ENCODE assay signal across 8 cellular contexts in genomic region chr7:134458806-134459698, GRCh38. TPM values are rescaled to one million over a fixed set of nuclear protein-coding genes. Genes with fewer than 3 reads are reported as not detected.
DNase-seq lines count a peak whose midpoint lies in the region; TF ChIP-seq lines count a peak whose summit lies in the region.

Gene AKR1B1, minus strand, starts transcription at chr7:134459100. Its CDS starts 38 bp downstream, at chr7:134459062.

- H3K4me2 ChIP-seq in GM23248 (ENCODE audit: unreplicated experiment) (peak within 1 kb of the TSS; percentile 93), Loucy (ENCODE audit: low read depth, low read length, poor library complexity, severe bottlenecking) (peak within 1 kb of the TSS; percentile 86)

- H3K9ac ChIP-seq in GM23248, result peak within 1 kb of the TSS; percentile 84
- peak within 1 kb of the TSS; percentile 73 for H3K9ac ChIP-seq in Loucy (ENCODE audit: low read depth, low read length, poor library complexity, severe bottlenecking)

- peak in 1 of 2 donors; percentile 51 for TF ChIP-seq POLR2A in suprapubic skin (IDR thresholded peaks at IDR 0.05)

- H3K4me3 Mint-ChIP-seq in activated naive CD4-positive, alpha-beta T cell treated with anti-CD3 and anti-CD28 coated beads, Interleukin-2, amount 10 ng/mL, durations not matched to agents 7 days and 5 days, result peak within 1 kb of the TSS; percentile 72

- H3K9me2 ChIP-seq in GM23248 (ENCODE audit: insufficient read depth) (no peaks in the 10 kb centered on the region), Loucy (replicated peaks; ENCODE audit: low read depth, low read length) (no peaks in the 10 kb centered on the region)

- TF ChIP-seq EP300 in suprapubic skin (IDR thresholded peaks at IDR 0.05), result no peak

- peak within 1 kb of the TSS; percentile 78 for H3K27ac Mint-ChIP-seq in activated naive CD4-positive, alpha-beta T cell treated with anti-CD3 and anti-CD28 coated beads, Interleukin-2, amount 10 ng/mL, durations not matched to agents 7 days and 5 days

- H4K20me1 ChIP-seq in GM23248 (ENCODE audit: insufficient read depth), result no peaks in the 10 kb centered on the region
- peaks cover 15% of the 10 kb centered on the region for H4K20me1 ChIP-seq in Loucy (ENCODE audit: insufficient read depth, low read length, poor library complexity, severe bottlenecking)

- peaks cover 4% of the 10 kb centered on the region for H3K9me3 Mint-ChIP-seq in activated naive CD4-positive, alpha-beta T cell treated with anti-CD3 and anti-CD28 coated beads, Interleukin-2, amount 10 ng/mL, durations not matched to agents 7 days and 5 days

- H3F3A ChIP-seq in GM23248 (ENCODE audit: insufficient read depth) (peaks cover 20% of the 10 kb centered on the region), Loucy (ENCODE audit: low read depth) (no peaks in the 10 kb centered on the region)

- peak within 1 kb of the TSS; percentile 63 for H3K27ac ChIP-seq in GM23248
- peak within 1 kb of the TSS; percentile 64 for H3K27ac ChIP-seq in suprapubic skin

- H3K27me3 ChIP-seq in GM23248 (replicated peaks; ENCODE audit: insufficient read depth) (no peaks in the 10 kb centered on the region), Loucy (ENCODE audit: insufficient read depth, low read length, poor library complexity, severe bottlenecking) (no peaks in the 10 kb centered on the region), suprapubic skin (no peaks in the 10 kb centered on the region)

- peaks cover 3% of the 10 kb centered on the region for H3K27me3 Mint-ChIP-seq in activated naive CD4-positive, alpha-beta T cell treated with anti-CD3 and anti-CD28 coated beads, Interleukin-2, amount 10 ng/mL, durations not matched to agents 7 days and 5 days

- peak within 1 kb of the TSS; percentile 87 for H2AFZ ChIP-seq in GM23248
- H2AFZ ChIP-seq in Loucy (ENCODE audit: low read length), result peak within 1 kb of the TSS; percentile 97

- H3K4me1 ChIP-seq in GM23248 (ENCODE audit: insufficient read depth), result peaks cover 32% of the 10 kb centered on the region
- H3K4me1 ChIP-seq in Loucy (ENCODE audit: insufficient read depth, low read length, poor library complexity, severe bottlenecking), result peaks cover 29% of the 10 kb centered on the region
- peaks cover 12% of the 10 kb centered on the region for H3K4me1 ChIP-seq in suprapubic skin

- CTCF ChIA-PET in activated naive CD4-positive, alpha-beta T cell treated with anti-CD3 and anti-CD28 coated beads, Interleukin-2, amount 10 ng/mL, durations not matched to agents 7 days and 5 days (lab: Charles Lee), result interaction anchor here (1.2 to 3.7 kb wide), 6 partner anchors 10 to 89 kb away, joined by 3 to 20 read pairs (median 4); no protein-coding TSS in a partner anchor

- peaks cover 31% of the 10 kb centered on the region for H3K79me2 ChIP-seq in GM23248 (ENCODE audit: insufficient read depth)
- peaks cover 30% of the 10 kb centered on the region for H3K79me2 ChIP-seq in Loucy (ENCODE audit: insufficient read depth, low read length)

- H3K4me3 ChIP-seq in GM23248 (peak within 1 kb of the TSS; percentile 87), Loucy (ENCODE audit: low read length, poor library complexity, severe bottlenecking) (peak within 1 kb of the TSS; percentile 76), suprapubic skin (peak within 1 kb of the TSS; percentile 77)

- no peaks in the 10 kb centered on the region for H3K9me3 ChIP-seq in GM23248 (ENCODE audit: low read depth)
- H3K9me3 ChIP-seq in Loucy (ENCODE audit: insufficient read depth, low read depth, low read length), result peaks cover 3% of the 10 kb centered on the region; the same call in 1 of the 2 replicates
- no peaks in the 10 kb centered on the region for H3K9me3 ChIP-seq in suprapubic skin

- peaks cover 50% of the 10 kb centered on the region for H3K4me1 Mint-ChIP-seq in activated naive CD4-positive, alpha-beta T cell treated with anti-CD3 and anti-CD28 coated beads, Interleukin-2, amount 10 ng/mL, durations not matched to agents 7 days and 5 days

- peak; percentile 91 for DNase-seq in EH (ENCODE audit: low read depth)
- DNase-seq in GM23248, result peak; percentile 94
- peak; percentile 29 for DNase-seq in SIG-M5 (lab: John Stamatoyannopoulos, UW)
- peak; percentile 93 for DNase-seq in activated naive CD4-positive, alpha-beta T cell treated with anti-CD3 and anti-CD28 coated beads, Interleukin-2, amount 10 ng/mL, durations not matched to agents 7 days and 5 days
- DNase-seq in germinal center (ENCODE audit: low spot score), result peak; percentile 96
- peak; percentile 89 for DNase-seq in occipital lobe (lab: John Stamatoyannopoulos, UW)
- DNase-seq in suprapubic skin (ENCODE audit: low spot score in 2 of 2), result peak; percentile 94

- H3K36me3 Mint-ChIP-seq in activated naive CD4-positive, alpha-beta T cell treated with anti-CD3 and anti-CD28 coated beads, Interleukin-2, amount 10 ng/mL, durations not matched to agents 7 days and 5 days, result peaks cover 14% of the 10 kb centered on the region

- in situ Hi-C loops in GM23248 (cut with MboI), result no loop called here

- no peaks in the 10 kb centered on the region for H3K36me3 ChIP-seq in GM23248 (ENCODE audit: low read depth)
- H3K36me3 ChIP-seq in Loucy (ENCODE audit: insufficient read depth, low read length), result no peaks in the 10 kb centered on the region
- H3K36me3 ChIP-seq in suprapubic skin, result no peaks in the 10 kb centered on the region

- TF ChIP-seq CTCF in Loucy (conservative IDR thresholded peaks at IDR 0.05; ENCODE audit: low read length) (peak; percentile 72), suprapubic skin (IDR thresholded peaks at IDR 0.05) (peak; percentile 25 to 67)

- 0 to 1% methylated on average over 42 to 56 of the region's 61 CpGs for WGBS in GM23248 (ENCODE audit: low coverage in 1 of 2, low lambda C conversion rate in 2 of 2, missing lambda C conversion rate in 2 of 2), 2 experiments
- WGBS in suprapubic skin, result 2% methylated on average over 32 of the region's 61 CpGs

RNA-seq across cellular contexts. Expression of gene AKR1B1, which starts in this region (rescaled TPM):
- 55.1 and 61.0 TPM in 2 replicates for total RNA-seq in GM23248 (2014; rRNA removed; shearing (Covaris generic))
- polyA plus RNA-seq in GM23248 (2016; fragmentation: Nextera tagmentation; extraction: Ambion mirVana), result 164 and 176 TPM in 2 replicates
- 29.6 TPM for total RNA-seq in occipital lobe
- total RNA-seq in suprapubic skin, result 10 to 100 TPM; 10.7 to 22.6 (median 17.5) TPM

Comparison
In these comparisons a context has a peak if more than half of its experiments do, and no peak if none do; other contexts are left out.
1. Peak in every context shown above with its lines: DNase-seq, H3K4me3 ChIP-seq and H3K27ac ChIP-seq.
2. DNase-seq: peak in every context shown above with its lines; median percentile 96 in germinal center; 94 in GM23248; 94 in suprapubic skin; 93 in activated naive CD4-positive, alpha-beta T cell treated with anti-CD3 and anti-CD28 coated beads, Interleukin-2, amount 10 ng/mL, durations not matched to agents 7 days and 5 days; 91 in EH; 89 in occipital lobe; 29 in SIG-M5.